ENCODE assay signal across 1 cellular context in the genomic region with DNA sequence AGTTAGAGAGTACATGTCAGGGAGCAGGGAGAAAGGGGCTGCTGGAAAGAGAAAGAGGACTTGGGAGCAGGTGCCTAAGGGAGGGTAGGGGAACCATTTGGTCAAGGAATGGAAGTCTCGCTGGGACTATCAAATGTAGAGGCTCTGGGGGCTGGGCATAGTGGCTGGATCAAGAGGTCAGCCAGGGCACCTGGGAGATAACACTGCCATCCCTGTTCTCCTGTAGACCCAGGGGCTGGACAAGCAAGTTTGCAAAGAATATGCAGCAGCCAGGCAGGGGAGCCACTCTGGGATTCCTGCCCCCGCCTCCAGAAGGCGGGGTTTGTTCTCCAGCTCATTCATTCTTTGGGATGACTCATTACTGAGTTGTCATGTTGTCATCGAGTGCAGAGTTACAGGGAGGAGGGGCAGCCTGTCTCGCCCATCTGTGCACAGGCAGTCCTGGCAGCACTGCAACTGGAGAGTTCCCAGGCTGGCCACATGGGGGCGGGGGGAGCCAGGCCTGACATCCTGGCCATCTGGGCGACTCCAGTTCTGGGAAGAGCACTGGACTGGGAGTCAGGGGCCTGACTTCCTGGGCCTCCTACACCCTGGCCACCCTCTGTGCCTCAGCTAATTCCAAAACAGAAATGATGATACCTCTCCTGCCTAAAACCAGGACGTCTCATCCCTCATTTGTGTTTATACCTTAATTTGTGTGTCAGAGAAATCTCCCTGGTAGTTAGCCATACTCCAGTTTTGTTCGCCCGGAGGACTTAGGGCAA.
TF ChIP-seq lines count a peak whose summit lies in the region.

No MANE protein-coding gene starts in this region.

TF ChIP-seq in HepG2, 621 proteins besides CTCF, POLR2A, EP300 and RAD21 (continued from another document and continues in another):
- TF ChIP-seq, protein P1, sequence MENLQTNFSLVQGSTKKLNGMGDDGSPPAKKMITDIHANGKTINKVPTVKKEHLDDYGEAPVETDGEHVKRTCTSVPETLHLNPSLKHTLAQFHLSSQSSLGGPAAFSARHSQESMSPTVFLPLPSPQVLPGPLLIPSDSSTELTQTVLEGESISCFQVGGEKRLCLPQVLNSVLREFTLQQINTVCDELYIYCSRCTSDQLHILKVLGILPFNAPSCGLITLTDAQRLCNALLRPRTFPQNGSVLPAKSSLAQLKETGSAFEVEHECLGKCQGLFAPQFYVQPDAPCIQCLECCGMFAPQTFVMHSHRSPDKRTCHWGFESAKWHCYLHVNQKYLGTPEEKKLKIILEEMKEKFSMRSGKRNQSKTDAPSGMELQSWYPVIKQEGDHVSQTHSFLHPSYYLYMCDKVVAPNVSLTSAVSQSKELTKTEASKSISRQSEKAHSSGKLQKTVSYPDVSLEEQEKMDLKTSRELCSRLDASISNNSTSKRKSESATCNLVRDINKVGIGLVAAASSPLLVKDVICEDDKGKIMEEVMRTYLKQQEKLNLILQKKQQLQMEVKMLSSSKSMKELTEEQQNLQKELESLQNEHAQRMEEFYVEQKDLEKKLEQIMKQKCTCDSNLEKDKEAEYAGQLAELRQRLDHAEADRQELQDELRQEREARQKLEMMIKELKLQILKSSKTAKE (CRISPR knock-in tag; IDR thresholded peaks at IDR 0.05; ENCODE audit: borderline replicate concordance), result 0 out of 2 replicates have a peak, but pooled peaks have one; percentile 24
- TF ChIP-seq THAP11 (CRISPR knock-in tag; IDR thresholded peaks at IDR 0.05) (peak; percentile 79), ZNF232 (CRISPR knock-in tag; IDR thresholded peaks at IDR 0.05; ENCODE audit: borderline replicate concordance) (no peak; the same call in 1 of the 2 replicates), ZNF44 (CRISPR knock-in tag; IDR thresholded peaks at IDR 0.05) (no peak), ZIK1 (CRISPR knock-in tag; IDR thresholded peaks at IDR 0.05; ENCODE audit: borderline replicate concordance, low read depth) (no peak), MEIS2 (CRISPR knock-in tag; IDR thresholded peaks at IDR 0.05) (peak; percentile 99), MAF1 (CRISPR knock-in tag; IDR thresholded peaks at IDR 0.05; ENCODE audit: borderline replicate concordance) (no peak), ZNF616 (CRISPR knock-in tag; IDR thresholded peaks at IDR 0.05; ENCODE audit: low read depth) (no peak), ZSCAN29 (CRISPR knock-in tag; conservative IDR thresholded peaks at IDR 0.05) (no peak), PHB2 (IDR thresholded peaks at IDR 0.05; ENCODE audit: partially characterized antibody) (no peak), ZNF205 (CRISPR knock-in tag; IDR thresholded peaks at IDR 0.05) (peak; percentile 72), ZFY (CRISPR knock-in tag; IDR thresholded peaks at IDR 0.05) (peak; percentile 45; the same call in 1 of the 2 replicates), ZNF569 (CRISPR knock-in tag; IDR thresholded peaks at IDR 0.05; ENCODE audit: borderline replicate concordance) (no peak), TEAD2 (CRISPR knock-in tag; IDR thresholded peaks at IDR 0.05) (no peak), ZNF768 (CRISPR knock-in tag; IDR thresholded peaks at IDR 0.05) (peak; percentile 79), ZNF136 (CRISPR knock-in tag; IDR thresholded peaks at IDR 0.05; ENCODE audit: low read depth) (no peak), FOSL1 (CRISPR knock-in tag; IDR thresholded peaks at IDR 0.05; ENCODE audit: borderline replicate concordance) (peak; percentile 95), NFE2L2 (IDR thresholded peaks at IDR 0.05; ENCODE audit: low read length) (peak; percentile 32; the same call in 1 of the 2 replicates), MED1 (CRISPR knock-in tag; IDR thresholded peaks at IDR 0.05) (peak; percentile 73), AGO1 (IDR thresholded peaks at IDR 0.05; ENCODE audit: low read depth, low read length, poor library complexity, severe bottlenecking) (peak; percentile 29), ZSCAN21 (CRISPR knock-in tag; IDR thresholded peaks at IDR 0.05; ENCODE audit: borderline replicate concordance) (peak; percentile 86; the same call in 1 of the 2 replicates), ZKSCAN1 (IDR thresholded peaks at IDR 0.05; ENCODE audit: low read length) (no peak), KLF6 (CRISPR knock-in tag; IDR thresholded peaks at IDR 0.05) (peak; percentile 72), RAD51 (IDR thresholded peaks at IDR 0.05; ENCODE audit: borderline replicate concordance) (no peak), SRF (IDR thresholded peaks at IDR 0.05; ENCODE audit: low read depth, low read length) (no peak), ZBTB38 (CRISPR knock-in tag; IDR thresholded peaks at IDR 0.05) (peak; percentile 70; the same call in 1 of the 2 replicates), GABPA (IDR thresholded peaks at IDR 0.05; ENCODE audit: low read depth, low read length) (no peak), GABPA (CRISPR knock-in tag; IDR thresholded peaks at IDR 0.05; ENCODE audit: low read depth) (peak; percentile 52; the same call in 1 of the 2 replicates), RNF2 (conservative IDR thresholded peaks at IDR 0.05; ENCODE audit: low read depth) (no peak), ZNF326 (CRISPR knock-in tag; IDR thresholded peaks at IDR 0.05; ENCODE audit: borderline replicate concordance) (no peak), ZNF550 (CRISPR knock-in tag; IDR thresholded peaks at IDR 0.05; ENCODE audit: borderline replicate concordance) (no peak), HMG20A (CRISPR knock-in tag; IDR thresholded peaks at IDR 0.05; ENCODE audit: borderline replicate concordance) (peak; percentile 37; the same call in 1 of the 2 replicates), ZNF3 (CRISPR knock-in tag; IDR thresholded peaks at IDR 0.05) (no peak; the same call in 1 of the 2 replicates), ZNF720 (CRISPR knock-in tag; IDR thresholded peaks at IDR 0.05) (no peak), NFRKB (IDR thresholded peaks at IDR 0.05) (no peak)
- TF ChIP-seq, protein P2, sequence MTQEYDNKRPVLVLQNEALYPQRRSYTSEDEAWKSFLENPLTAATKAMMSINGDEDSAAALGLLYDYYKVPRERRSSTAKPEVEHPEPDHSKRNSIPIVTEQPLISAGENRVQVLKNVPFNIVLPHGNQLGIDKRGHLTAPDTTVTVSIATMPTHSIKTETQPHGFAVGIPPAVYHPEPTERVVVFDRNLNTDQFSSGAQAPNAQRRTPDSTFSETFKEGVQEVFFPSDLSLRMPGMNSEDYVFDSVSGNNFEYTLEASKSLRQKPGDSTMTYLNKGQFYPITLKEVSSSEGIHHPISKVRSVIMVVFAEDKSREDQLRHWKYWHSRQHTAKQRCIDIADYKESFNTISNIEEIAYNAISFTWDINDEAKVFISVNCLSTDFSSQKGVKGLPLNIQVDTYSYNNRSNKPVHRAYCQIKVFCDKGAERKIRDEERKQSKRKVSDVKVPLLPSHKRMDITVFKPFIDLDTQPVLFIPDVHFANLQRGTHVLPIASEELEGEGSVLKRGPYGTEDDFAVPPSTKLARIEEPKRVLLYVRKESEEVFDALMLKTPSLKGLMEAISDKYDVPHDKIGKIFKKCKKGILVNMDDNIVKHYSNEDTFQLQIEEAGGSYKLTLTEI (CRISPR knock-in tag; conservative IDR thresholded peaks at IDR 0.05), result no peak
- TF ChIP-seq, protein P3, sequence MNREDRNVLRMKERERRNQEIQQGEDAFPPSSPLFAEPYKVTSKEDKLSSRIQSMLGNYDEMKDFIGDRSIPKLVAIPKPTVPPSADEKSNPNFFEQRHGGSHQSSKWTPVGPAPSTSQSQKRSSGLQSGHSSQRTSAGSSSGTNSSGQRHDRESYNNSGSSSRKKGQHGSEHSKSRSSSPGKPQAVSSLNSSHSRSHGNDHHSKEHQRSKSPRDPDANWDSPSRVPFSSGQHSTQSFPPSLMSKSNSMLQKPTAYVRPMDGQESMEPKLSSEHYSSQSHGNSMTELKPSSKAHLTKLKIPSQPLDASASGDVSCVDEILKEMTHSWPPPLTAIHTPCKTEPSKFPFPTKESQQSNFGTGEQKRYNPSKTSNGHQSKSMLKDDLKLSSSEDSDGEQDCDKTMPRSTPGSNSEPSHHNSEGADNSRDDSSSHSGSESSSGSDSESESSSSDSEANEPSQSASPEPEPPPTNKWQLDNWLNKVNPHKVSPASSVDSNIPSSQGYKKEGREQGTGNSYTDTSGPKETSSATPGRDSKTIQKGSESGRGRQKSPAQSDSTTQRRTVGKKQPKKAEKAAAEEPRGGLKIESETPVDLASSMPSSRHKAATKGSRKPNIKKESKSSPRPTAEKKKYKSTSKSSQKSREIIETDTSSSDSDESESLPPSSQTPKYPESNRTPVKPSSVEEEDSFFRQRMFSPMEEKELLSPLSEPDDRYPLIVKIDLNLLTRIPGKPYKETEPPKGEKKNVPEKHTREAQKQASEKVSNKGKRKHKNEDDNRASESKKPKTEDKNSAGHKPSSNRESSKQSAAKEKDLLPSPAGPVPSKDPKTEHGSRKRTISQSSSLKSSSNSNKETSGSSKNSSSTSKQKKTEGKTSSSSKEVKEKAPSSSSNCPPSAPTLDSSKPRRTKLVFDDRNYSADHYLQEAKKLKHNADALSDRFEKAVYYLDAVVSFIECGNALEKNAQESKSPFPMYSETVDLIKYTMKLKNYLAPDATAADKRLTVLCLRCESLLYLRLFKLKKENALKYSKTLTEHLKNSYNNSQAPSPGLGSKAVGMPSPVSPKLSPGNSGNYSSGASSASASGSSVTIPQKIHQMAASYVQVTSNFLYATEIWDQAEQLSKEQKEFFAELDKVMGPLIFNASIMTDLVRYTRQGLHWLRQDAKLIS (CRISPR knock-in tag; IDR thresholded peaks at IDR 0.05), result no peak
- TF ChIP-seq, protein P4, sequence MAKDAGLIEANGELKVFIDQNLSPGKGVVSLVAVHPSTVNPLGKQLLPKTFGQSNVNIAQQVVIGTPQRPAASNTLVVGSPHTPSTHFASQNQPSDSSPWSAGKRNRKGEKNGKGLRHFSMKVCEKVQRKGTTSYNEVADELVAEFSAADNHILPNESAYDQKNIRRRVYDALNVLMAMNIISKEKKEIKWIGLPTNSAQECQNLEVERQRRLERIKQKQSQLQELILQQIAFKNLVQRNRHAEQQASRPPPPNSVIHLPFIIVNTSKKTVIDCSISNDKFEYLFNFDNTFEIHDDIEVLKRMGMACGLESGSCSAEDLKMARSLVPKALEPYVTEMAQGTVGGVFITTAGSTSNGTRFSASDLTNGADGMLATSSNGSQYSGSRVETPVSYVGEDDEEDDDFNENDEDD (CRISPR knock-in tag; IDR thresholded peaks at IDR 0.05; ENCODE audit: borderline replicate concordance), result peak; percentile 32; the same call in 1 of the 2 replicates
- TF ChIP-seq, protein P5, sequence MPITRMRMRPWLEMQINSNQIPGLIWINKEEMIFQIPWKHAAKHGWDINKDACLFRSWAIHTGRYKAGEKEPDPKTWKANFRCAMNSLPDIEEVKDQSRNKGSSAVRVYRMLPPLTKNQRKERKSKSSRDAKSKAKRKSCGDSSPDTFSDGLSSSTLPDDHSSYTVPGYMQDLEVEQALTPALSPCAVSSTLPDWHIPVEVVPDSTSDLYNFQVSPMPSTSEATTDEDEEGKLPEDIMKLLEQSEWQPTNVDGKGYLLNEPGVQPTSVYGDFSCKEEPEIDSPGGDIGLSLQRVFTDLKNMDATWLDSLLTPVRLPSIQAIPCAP (CRISPR knock-in tag; IDR thresholded peaks at IDR 0.05; ENCODE audit: low read depth), result no peak
- TF ChIP-seq, protein P6, sequence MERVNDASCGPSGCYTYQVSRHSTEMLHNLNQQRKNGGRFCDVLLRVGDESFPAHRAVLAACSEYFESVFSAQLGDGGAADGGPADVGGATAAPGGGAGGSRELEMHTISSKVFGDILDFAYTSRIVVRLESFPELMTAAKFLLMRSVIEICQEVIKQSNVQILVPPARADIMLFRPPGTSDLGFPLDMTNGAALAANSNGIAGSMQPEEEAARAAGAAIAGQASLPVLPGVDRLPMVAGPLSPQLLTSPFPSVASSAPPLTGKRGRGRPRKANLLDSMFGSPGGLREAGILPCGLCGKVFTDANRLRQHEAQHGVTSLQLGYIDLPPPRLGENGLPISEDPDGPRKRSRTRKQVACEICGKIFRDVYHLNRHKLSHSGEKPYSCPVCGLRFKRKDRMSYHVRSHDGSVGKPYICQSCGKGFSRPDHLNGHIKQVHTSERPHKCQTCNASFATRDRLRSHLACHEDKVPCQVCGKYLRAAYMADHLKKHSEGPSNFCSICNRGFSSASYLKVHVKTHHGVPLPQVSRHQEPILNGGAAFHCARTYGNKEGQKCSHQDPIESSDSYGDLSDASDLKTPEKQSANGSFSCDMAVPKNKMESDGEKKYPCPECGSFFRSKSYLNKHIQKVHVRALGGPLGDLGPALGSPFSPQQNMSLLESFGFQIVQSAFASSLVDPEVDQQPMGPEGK (CRISPR knock-in tag; IDR thresholded peaks at IDR 0.05), result peak; percentile 88
- TF ChIP-seq, protein P7, sequence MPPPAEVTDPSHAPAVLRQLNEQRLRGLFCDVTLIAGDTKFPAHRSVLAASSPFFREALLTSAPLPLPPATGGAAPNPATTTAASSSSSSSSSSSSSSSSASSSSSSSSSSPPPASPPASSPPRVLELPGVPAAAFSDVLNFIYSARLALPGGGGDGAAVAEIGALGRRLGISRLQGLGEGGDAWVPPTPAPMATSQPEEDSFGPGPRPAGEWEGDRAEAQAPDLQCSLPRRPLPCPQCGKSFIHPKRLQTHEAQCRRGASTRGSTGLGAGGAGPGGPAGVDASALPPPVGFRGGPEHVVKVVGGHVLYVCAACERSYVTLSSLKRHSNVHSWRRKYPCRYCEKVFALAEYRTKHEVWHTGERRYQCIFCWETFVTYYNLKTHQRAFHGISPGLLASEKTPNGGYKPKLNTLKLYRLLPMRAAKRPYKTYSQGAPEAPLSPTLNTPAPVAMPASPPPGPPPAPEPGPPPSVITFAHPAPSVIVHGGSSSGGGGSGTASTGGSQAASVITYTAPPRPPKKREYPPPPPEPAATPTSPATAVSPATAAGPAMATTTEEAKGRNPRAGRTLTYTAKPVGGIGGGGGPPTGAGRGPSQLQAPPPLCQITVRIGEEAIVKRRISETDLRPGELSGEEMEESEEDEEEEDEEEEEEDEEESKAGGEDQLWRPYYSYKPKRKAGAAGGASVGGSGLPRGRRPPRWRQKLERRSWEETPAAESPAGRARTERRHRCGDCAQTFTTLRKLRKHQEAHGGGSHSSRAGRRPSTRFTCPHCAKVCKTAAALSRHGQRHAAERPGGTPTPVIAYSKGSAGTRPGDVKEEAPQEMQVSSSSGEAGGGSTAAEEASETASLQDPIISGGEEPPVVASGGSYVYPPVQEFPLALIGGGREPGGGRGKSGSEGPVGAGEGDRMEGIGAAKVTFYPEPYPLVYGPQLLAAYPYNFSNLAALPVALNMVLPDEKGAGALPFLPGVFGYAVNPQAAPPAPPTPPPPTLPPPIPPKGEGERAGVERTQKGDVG (CRISPR knock-in tag; IDR thresholded peaks at IDR 0.05; ENCODE audit: borderline replicate concordance), result no peak
- TF ChIP-seq, protein P8, sequence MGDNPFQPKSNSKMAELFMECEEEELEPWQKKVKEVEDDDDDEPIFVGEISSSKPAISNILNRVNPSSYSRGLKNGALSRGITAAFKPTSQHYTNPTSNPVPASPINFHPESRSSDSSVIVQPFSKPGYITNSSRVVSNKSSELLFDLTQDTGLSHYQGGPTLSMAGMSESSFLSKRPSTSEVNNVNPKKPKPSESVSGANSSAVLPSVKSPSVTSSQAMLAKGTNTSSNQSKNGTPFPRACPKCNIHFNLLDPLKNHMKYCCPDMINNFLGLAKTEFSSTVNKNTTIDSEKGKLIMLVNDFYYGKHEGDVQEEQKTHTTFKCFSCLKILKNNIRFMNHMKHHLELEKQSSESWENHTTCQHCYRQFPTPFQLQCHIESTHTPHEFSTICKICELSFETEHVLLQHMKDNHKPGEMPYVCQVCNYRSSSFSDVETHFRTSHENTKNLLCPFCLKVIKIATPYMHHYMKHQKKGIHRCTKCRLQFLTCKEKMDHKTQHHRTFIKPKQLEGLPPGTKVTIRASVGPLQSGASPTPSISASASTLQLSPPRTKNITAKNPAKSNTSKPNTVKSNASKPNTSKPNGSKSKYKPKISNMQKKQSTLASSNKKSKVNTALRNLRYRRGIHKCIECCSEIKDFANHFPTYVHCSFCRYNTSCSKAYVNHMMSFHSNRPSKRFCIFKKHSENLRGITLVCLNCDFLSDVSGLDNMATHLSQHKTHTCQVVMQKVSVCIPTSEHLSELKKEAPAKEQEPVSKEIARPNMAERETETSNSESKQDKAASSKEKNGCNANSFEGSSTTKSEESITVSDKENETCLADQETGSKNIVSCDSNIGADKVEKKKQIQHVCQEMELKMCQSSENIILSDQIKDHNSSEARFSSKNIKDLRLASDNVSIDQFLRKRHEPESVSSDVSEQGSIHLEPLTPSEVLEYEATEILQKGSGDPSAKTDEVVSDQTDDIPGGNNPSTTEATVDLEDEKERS (CRISPR knock-in tag; IDR thresholded peaks at IDR 0.05), result no peak
